ENCODE assay signal across 27 cellular contexts in the genomic region with DNA sequence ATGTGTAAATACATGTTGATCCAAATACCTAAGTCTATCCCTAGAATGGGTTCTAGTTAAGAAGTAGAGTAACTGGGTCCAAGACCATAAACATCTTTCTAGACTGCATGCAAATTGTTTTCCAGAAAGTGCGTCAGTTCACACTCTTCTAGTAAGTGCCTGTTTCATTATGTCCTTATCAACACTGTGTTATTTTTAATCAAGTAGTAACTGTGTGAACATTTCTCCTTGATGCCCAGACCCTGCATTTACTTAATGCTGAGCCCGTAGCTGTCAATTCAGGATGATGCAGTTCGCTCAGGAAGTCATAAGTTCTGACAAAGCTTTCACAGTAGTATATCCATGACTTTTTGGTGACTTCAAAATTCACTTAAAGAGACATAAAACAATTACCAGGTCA.
A peak's percentile ranks its signal among the peaks of the same experiment; 100 is the strongest.
DNase-seq lines count a peak whose midpoint lies in the region; ATAC-seq lines count a peak whose summit lies in the region.
"Had no signal": no experiment of that assay in that cellular context is flagged by ENCODE, and none has a peak within 500 bp of the region (broad histone marks: within the 10 kb centered on the region; RNA-seq: fewer than 3 reads in every experiment).

No MANE protein-coding gene starts in this region.

- no peak overlapping the region for H3K27ac Mint-ChIP-seq in activated CD4-positive, alpha-beta T cell treated with anti-CD3 and anti-CD28 coated beads, Interleukin-2, amount 10 ng/mL, durations not matched to agents 24 days and 14 days
- H3K27ac Mint-ChIP-seq in activated CD4-positive, alpha-beta T cell treated with anti-CD3 and anti-CD28 coated beads for 36 hours, result no peak overlapping the region
- H3K27ac Mint-ChIP-seq: B cell; CD4-positive, alpha-beta memory T cell; CD4-positive, alpha-beta T cell; CD4-positive, CD25-positive, alpha-beta regulatory T cell; CD8-positive, alpha-beta memory T cell; CD8-positive, alpha-beta T cell had no signal

- H3K27me3 Mint-ChIP-seq in activated CD4-positive, alpha-beta T cell treated with anti-CD3 and anti-CD28 coated beads, Interleukin-2, amount 10 ng/mL, durations not matched to agents 24 days and 14 days, result no peaks in the 10 kb centered on the region
- H3K27me3 Mint-ChIP-seq in activated CD4-positive, alpha-beta T cell treated with anti-CD3 and anti-CD28 coated beads for 36 hours, result no peaks in the 10 kb centered on the region
- H3K27me3 Mint-ChIP-seq: B cell; CD4-positive, alpha-beta memory T cell; CD4-positive, alpha-beta T cell; CD4-positive, CD25-positive, alpha-beta regulatory T cell had no signal

- peak; percentile 12 for DNase-seq in activated CD4-positive, alpha-beta T cell treated with anti-CD3 and anti-CD28 coated beads, Interleukin-2, amount 10 ng/mL, durations not matched to agents 24 days and 14 days
- no peak for DNase-seq in activated CD4-positive, alpha-beta T cell treated with anti-CD3 and anti-CD28 coated beads for 36 hours
- DNase-seq in Right ventricle myocardium superior (no peak), cardiac septum (ENCODE audit: low spot score) (no peak)
- DNase-seq: 8988T; ACHN; AML-193; BE2C; C1 segment of cervical spinal cord; Caco-2; Calu3; CD4-positive, alpha-beta memory T cell; CD4-positive, alpha-beta T cell; CD4-positive, CD25-positive, alpha-beta regulatory T cell; CD8-positive, alpha-beta memory T cell; CD8-positive, alpha-beta T cell; COR-L47; DMS 273 treated with DMSO at 0.1 percent for 48 hours; DMS153; DMS53; DMS79; DMS79 treated with DMSO at 0.1 percent for 48 hours; DND-41; EL had no signal

- no peak overlapping the region for H3K4me3 Mint-ChIP-seq in activated CD4-positive, alpha-beta T cell treated with anti-CD3 and anti-CD28 coated beads, Interleukin-2, amount 10 ng/mL, durations not matched to agents 24 days and 14 days
- H3K4me3 Mint-ChIP-seq in activated CD4-positive, alpha-beta T cell treated with anti-CD3 and anti-CD28 coated beads for 36 hours, result no peak overlapping the region
- H3K4me3 Mint-ChIP-seq: B cell; CD14-positive monocyte; CD4-positive, alpha-beta memory T cell; CD4-positive, alpha-beta T cell; CD4-positive, CD25-positive, alpha-beta regulatory T cell; CD8-positive, alpha-beta memory T cell; CD8-positive, alpha-beta T cell had no signal

- intact Hi-C loops in activated CD4-positive, alpha-beta T cell treated with anti-CD3 and anti-CD28 coated beads, Interleukin-2, amount 10 ng/mL, durations not matched to agents 24 days and 14 days (cut with micrococcal nuclease), result no loop called here
- intact Hi-C loops in activated CD4-positive, alpha-beta T cell treated with anti-CD3 and anti-CD28 coated beads for 36 hours (cut with DNase I, micrococcal nuclease), result no loop called here
- intact Hi-C loops in Right ventricle myocardium superior (cut with DNase I), result no loop called here
- intact Hi-C loops in cardiac septum (cut with DNase I), result no loop called here

- no peaks in the 10 kb centered on the region for H3K4me1 Mint-ChIP-seq in activated CD4-positive, alpha-beta T cell treated with anti-CD3 and anti-CD28 coated beads, Interleukin-2, amount 10 ng/mL, durations not matched to agents 24 days and 14 days
- no peaks in the 10 kb centered on the region for H3K4me1 Mint-ChIP-seq in activated CD4-positive, alpha-beta T cell treated with anti-CD3 and anti-CD28 coated beads for 36 hours
- H3K4me1 Mint-ChIP-seq: B cell; CD14-positive monocyte; CD4-positive, alpha-beta memory T cell; CD4-positive, CD25-positive, alpha-beta regulatory T cell; CD8-positive, alpha-beta memory T cell had no signal

- ATAC-seq in activated CD4-positive, alpha-beta T cell treated with anti-CD3 and anti-CD28 coated beads for 36 hours, result no peak
- peak; percentile 75 for ATAC-seq in Right ventricle myocardium superior (ENCODE audit: poor library complexity)
- ATAC-seq: A549; CD8-positive, alpha-beta T cell had no signal

- H3K9me3 Mint-ChIP-seq in activated CD4-positive, alpha-beta T cell treated with anti-CD3 and anti-CD28 coated beads, Interleukin-2, amount 10 ng/mL, durations not matched to agents 24 days and 14 days, result no peaks in the 10 kb centered on the region
- H3K9me3 Mint-ChIP-seq in activated CD4-positive, alpha-beta T cell treated with anti-CD3 and anti-CD28 coated beads for 36 hours (ENCODE audit: low read depth), result no peaks in the 10 kb centered on the region
- H3K9me3 Mint-ChIP-seq: CD4-positive, alpha-beta T cell; CD4-positive, CD25-positive, alpha-beta regulatory T cell; CD8-positive, alpha-beta memory T cell; CD8-positive, alpha-beta T cell had no signal

- POLR2A ChIA-PET in activated CD4-positive, alpha-beta T cell treated with anti-CD3 and anti-CD28 coated beads for 36 hours (lab: Charles Lee), result no interaction called here

- no peaks in the 10 kb centered on the region for H3K36me3 Mint-ChIP-seq in activated CD4-positive, alpha-beta T cell treated with anti-CD3 and anti-CD28 coated beads, Interleukin-2, amount 10 ng/mL, durations not matched to agents 24 days and 14 days (ENCODE audit: low read depth)
- no peaks in the 10 kb centered on the region for H3K36me3 Mint-ChIP-seq in activated CD4-positive, alpha-beta T cell treated with anti-CD3 and anti-CD28 coated beads for 36 hours (ENCODE audit: low read depth)
- H3K36me3 Mint-ChIP-seq: CD14-positive monocyte; CD4-positive, alpha-beta memory T cell; CD4-positive, CD25-positive, alpha-beta regulatory T cell; CD8-positive, alpha-beta memory T cell; CD8-positive, alpha-beta T cell had no signal

- CTCF ChIA-PET in activated CD4-positive, alpha-beta T cell treated with anti-CD3 and anti-CD28 coated beads for 36 hours (lab: Charles Lee), result no interaction called here
